ENCODE assay signal across 10 cellular contexts in the genomic region with DNA sequence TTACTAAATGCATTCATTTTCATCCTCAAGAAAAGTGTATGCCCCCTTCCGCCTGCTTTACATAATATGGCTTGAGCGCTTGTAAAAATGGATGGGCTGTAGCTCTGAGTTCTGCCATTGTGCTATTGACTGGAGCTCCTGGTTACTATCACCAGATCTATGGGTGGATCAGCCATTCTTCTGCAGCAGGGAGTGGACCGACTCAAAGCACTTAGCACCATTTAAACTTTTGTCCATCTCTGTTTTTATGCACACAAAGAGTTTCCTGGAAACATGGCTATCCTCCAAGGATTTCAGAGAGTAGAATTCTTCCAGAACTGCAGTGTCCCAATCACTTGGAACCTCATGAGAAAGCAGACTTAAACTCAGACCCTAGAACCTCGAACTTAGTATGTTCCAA. TPM values are rescaled to one million over a fixed set of nuclear protein-coding genes. Genes with fewer than 3 reads are reported as not detected.
DNase-seq lines count a peak whose midpoint lies in the region; ATAC-seq and TF ChIP-seq lines count a peak whose summit lies in the region.
"Had no signal": no experiment of that assay in that cellular context is flagged by ENCODE, and none has a peak within 500 bp of the region (broad histone marks: within the 10 kb centered on the region; RNA-seq: fewer than 3 reads in every experiment).

No MANE protein-coding gene starts in this region.

- peaks cover 0 to 46% (median 12%) of the 10 kb centered on the region in 4 donors for H3K4me1 ChIP-seq in right lobe of liver
- peaks cover 33% of the 10 kb centered on the region for H3K4me1 ChIP-seq in suprapubic skin

- H3K4me1 Mint-ChIP-seq in activated naive CD8-positive, alpha-beta T cell treated with anti-CD3 and anti-CD28 coated beads, Interleukin-2, amount 50 U/mL, for 24 hours, result peaks cover 76% of the 10 kb centered on the region
- H3K4me1 Mint-ChIP-seq in activated naive CD8-positive, alpha-beta T cell treated with anti-CD3 and anti-CD28 coated beads for 36 hours, result peaks cover 41% of the 10 kb centered on the region

- peak overlapping the region; percentile 10 to 54 (median 49) for H3K4me3 ChIP-seq in right lobe of liver
- H3K4me3 ChIP-seq in suprapubic skin, result no peak overlapping the region

- H3K4me3 Mint-ChIP-seq in activated naive CD8-positive, alpha-beta T cell treated with anti-CD3 and anti-CD28 coated beads, Interleukin-2, amount 50 U/mL, for 24 hours, result peak overlapping the region; percentile 53
- no peak overlapping the region for H3K4me3 Mint-ChIP-seq in activated naive CD8-positive, alpha-beta T cell treated with anti-CD3 and anti-CD28 coated beads for 36 hours

- no peak for DNase-seq in activated naive CD8-positive, alpha-beta T cell treated with anti-CD3 and anti-CD28 coated beads, Interleukin-2, amount 50 U/mL, for 24 hours
- DNase-seq in activated naive CD8-positive, alpha-beta T cell treated with anti-CD3 and anti-CD28 coated beads for 36 hours, result no peak
- DNase-seq in caudate nucleus (lab: John Stamatoyannopoulos, UW) (peak in 1 of 61 donors; percentile 19), right lobe of liver (no peak), suprapubic skin (ENCODE audit: low spot score in 2 of 2) (no peak)
- no peak for DNase-seq in stimulated activated naive CD4-positive, alpha-beta T cell treated with Interleukin-2 at 50 U/mL for 16 hours (lab: John Stamatoyannopoulos, UW)
- DNase-seq: activated naive CD4-positive, alpha-beta T cell; Karpas-422 had no signal

- H3K27me3 ChIP-seq in right lobe of liver, result no peaks in the 10 kb centered on the region
- no peaks in the 10 kb centered on the region for H3K27me3 ChIP-seq in suprapubic skin

- H3K36me3 Mint-ChIP-seq in activated naive CD8-positive, alpha-beta T cell treated with anti-CD3 and anti-CD28 coated beads, Interleukin-2, amount 50 U/mL, for 24 hours (ENCODE audit: low read depth), result peaks cover 2% of the 10 kb centered on the region
- no peaks in the 10 kb centered on the region for H3K36me3 Mint-ChIP-seq in activated naive CD8-positive, alpha-beta T cell treated with anti-CD3 and anti-CD28 coated beads for 36 hours

- H3K27me3 Mint-ChIP-seq in activated naive CD8-positive, alpha-beta T cell treated with anti-CD3 and anti-CD28 coated beads, Interleukin-2, amount 50 U/mL, for 24 hours, result peaks cover 2% of the 10 kb centered on the region
- no peaks in the 10 kb centered on the region for H3K27me3 Mint-ChIP-seq in activated naive CD8-positive, alpha-beta T cell treated with anti-CD3 and anti-CD28 coated beads for 36 hours

- no peaks in the 10 kb centered on the region for H3K9me3 Mint-ChIP-seq in activated naive CD8-positive, alpha-beta T cell treated with anti-CD3 and anti-CD28 coated beads, Interleukin-2, amount 50 U/mL, for 24 hours
- no peaks in the 10 kb centered on the region for H3K9me3 Mint-ChIP-seq in activated naive CD8-positive, alpha-beta T cell treated with anti-CD3 and anti-CD28 coated beads for 36 hours

- TF ChIP-seq POLR2A in right lobe of liver (IDR thresholded peaks at IDR 0.05), result no peak
- no peak for TF ChIP-seq POLR2A in suprapubic skin (IDR thresholded peaks at IDR 0.05)

- no peak for TF ChIP-seq EP300 in suprapubic skin (IDR thresholded peaks at IDR 0.05)

- no peaks in the 10 kb centered on the region for H3K9me3 ChIP-seq in right lobe of liver
- no peaks in the 10 kb centered on the region for H3K9me3 ChIP-seq in suprapubic skin

- peak overlapping the region; percentile 27 for H3K27ac ChIP-seq in caudate nucleus (ENCODE audit: low read depth, low read length)
- H3K27ac ChIP-seq in right lobe of liver, result peak overlapping the region; percentile 49 to 76 (median 74)
- peak overlapping the region; percentile 36 for H3K27ac ChIP-seq in suprapubic skin

- no peak for ATAC-seq in activated naive CD8-positive, alpha-beta T cell treated with anti-CD3 and anti-CD28 coated beads, Interleukin-2, amount 50 U/mL, for 24 hours
- ATAC-seq in right lobe of liver (no peak), HG02623 (IDR thresholded peaks at IDR 0.05; ENCODE audit: unreplicated experiment) (no peak), GM18909 (IDR thresholded peaks at IDR 0.05; ENCODE audit: poor library complexity, unreplicated experiment) (no peak)

- intact Hi-C loops in right lobe of liver (cut with DNase I), result no loop called here

- H3K36me3 ChIP-seq in right lobe of liver (no peaks in the 10 kb centered on the region), suprapubic skin (no peaks in the 10 kb centered on the region)

- TF ChIP-seq CTCF in right lobe of liver (IDR thresholded peaks at IDR 0.05), result no peak
- no peak for TF ChIP-seq CTCF in suprapubic skin (IDR thresholded peaks at IDR 0.05)

- no peak overlapping the region for H3K27ac Mint-ChIP-seq in activated naive CD8-positive, alpha-beta T cell treated with anti-CD3 and anti-CD28 coated beads, Interleukin-2, amount 50 U/mL, for 24 hours
- no peak overlapping the region for H3K27ac Mint-ChIP-seq in activated naive CD8-positive, alpha-beta T cell treated with anti-CD3 and anti-CD28 coated beads for 36 hours

- 18% methylated on average over 4 of the region's 4 CpGs for WGBS in right lobe of liver (ENCODE audit: insufficient coverage, low coverage, low lambda C conversion rate, missing lambda C conversion rate)
- WGBS in suprapubic skin, result 38% methylated on average over 4 of the region's 4 CpGs

RNA-seq across cellular contexts. Expression of a gene that starts 4.5 kb away (rescaled TPM):
- total RNA-seq in activated naive CD8-positive, alpha-beta T cell treated with anti-CD3 and anti-CD28 coated beads for 36 hours, result 10 to 100 TPM; 27.3 to 32.4 TPM
- total RNA-seq in right lobe of liver, result 10 to 100 TPM; 28.3 to 48.4 (median 43.7) TPM
- 10 to 100 TPM; 43.1 to 83.4 (median 50.2) TPM for total RNA-seq in suprapubic skin

RNA-seq across cellular contexts. Expression of a gene that starts 27.9 kb away (rescaled TPM):
- 10 to 100 TPM; 20.9 to 22.2 TPM for total RNA-seq in activated naive CD8-positive, alpha-beta T cell treated with anti-CD3 and anti-CD28 coated beads for 36 hours
- total RNA-seq in right lobe of liver (10 to 100 TPM in 2 of 6 experiments, 1 to 10 TPM in 4; 4.7 to 12.4 (median 5.7) TPM), suprapubic skin (10 to 100 TPM; 12.2 to 16.5 (median 14.0) TPM)
